In the genomic region with DNA sequence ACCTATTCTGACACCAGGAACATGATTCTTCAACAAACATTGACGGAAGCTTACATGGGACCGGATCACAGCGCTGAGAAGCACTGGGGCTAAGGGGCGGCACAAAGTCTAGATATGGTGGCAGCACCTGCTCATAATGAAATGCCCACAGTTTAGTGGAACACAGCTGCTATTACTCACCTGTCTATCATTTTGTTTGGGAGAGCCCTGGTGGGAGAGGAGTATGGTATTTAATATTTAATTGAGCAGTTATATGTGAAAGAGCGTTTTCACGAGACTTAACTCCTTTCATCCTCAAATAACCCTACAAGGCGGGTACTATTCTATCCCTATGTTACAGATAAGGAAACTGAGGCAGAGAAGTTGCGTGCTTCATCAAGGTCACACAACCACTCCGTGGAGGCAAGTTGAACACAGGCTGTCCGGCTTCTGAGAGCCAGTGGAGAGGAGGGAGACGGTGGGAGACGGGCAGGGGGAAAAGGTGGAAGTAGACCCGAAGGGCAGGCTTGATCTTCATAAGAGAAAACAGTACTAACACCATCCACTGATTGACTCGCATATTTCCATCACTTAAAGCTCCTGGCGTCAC, we compare ENCODE assay signal across 8 cellular contexts. TPM values are rescaled to one million over a fixed set of nuclear protein-coding genes. Genes with fewer than 3 reads are reported as not detected.
A peak's percentile ranks its signal among the peaks of the same experiment; 100 is the strongest.
DNase-seq lines count a peak whose midpoint lies in the region; ATAC-seq and TF ChIP-seq lines count a peak whose summit lies in the region.

No MANE protein-coding gene starts in this region.

- H3K4me3 ChIP-seq in SK-N-SH (ENCODE audit: low read depth in 2 of 2, low read length in 1 of 2) = peak overlapping the region; percentile 80
- H3K4me3 ChIP-seq in foreskin fibroblast (ENCODE audit: low read depth in 1 of 2, low read length in 2 of 2) = peak overlapping the region; percentile 89 to 99
- peak overlapping the region; percentile 77 for H3K4me3 ChIP-seq in retinal pigment epithelial cell (ENCODE audit: low read length)

- TF ChIP-seq CTCF in SK-N-SH (IDR thresholded peaks at IDR 0.05) (no peak), foreskin fibroblast (IDR thresholded peaks at IDR 0.05; ENCODE audit: low read depth, low read length) (no peak), retinal pigment epithelial cell (conservative IDR thresholded peaks at IDR 0.05; ENCODE audit: low read depth, low read length) (no peak)

- H3K9me3 Mint-ChIP-seq in activated CD4-positive, alpha-beta T cell treated with anti-CD3 and anti-CD28 coated beads for 36 hours (ENCODE audit: low read depth) = no peaks in the 10 kb centered on the region

- peak overlapping the region; percentile 88 for H3K4me3 Mint-ChIP-seq in activated CD4-positive, alpha-beta T cell treated with anti-CD3 and anti-CD28 coated beads for 36 hours

- peaks cover 40% of the 10 kb centered on the region for H3K79me2 ChIP-seq in SK-N-SH (ENCODE audit: insufficient read depth)

- peaks cover 6% of the 10 kb centered on the region for H3F3A ChIP-seq in SK-N-SH (replicated peaks; ENCODE audit: insufficient read depth)

- H3K36me3 ChIP-seq in SK-N-SH (replicated peaks in 1 of 2; ENCODE audit: control insufficient read depth in 1 of 2, insufficient read depth in 2 of 2, low read length in 1 of 2) = peaks cover 5 to 16% of the 10 kb centered on the region in 2 experiments

- ATAC-seq in activated CD4-positive, alpha-beta T cell treated with anti-CD3 and anti-CD28 coated beads for 36 hours = peak; percentile 31
- peak; percentile 11 for ATAC-seq in HG02970 (IDR thresholded peaks at IDR 0.05; ENCODE audit: low FRiP score, unreplicated experiment)

- no peaks in the 10 kb centered on the region for H3K27me3 Mint-ChIP-seq in activated CD4-positive, alpha-beta T cell treated with anti-CD3 and anti-CD28 coated beads for 36 hours

- H3K4me1 Mint-ChIP-seq in activated CD4-positive, alpha-beta T cell treated with anti-CD3 and anti-CD28 coated beads for 36 hours = peaks cover 42% of the 10 kb centered on the region

- H3K27me3 ChIP-seq in SK-N-SH (ENCODE audit: insufficient read depth) = no peaks in the 10 kb centered on the region

- peak overlapping the region; percentile 96 for H2AFZ ChIP-seq in SK-N-SH (ENCODE audit: low read depth)

- no peak for TF ChIP-seq RAD21 in SK-N-SH (IDR thresholded peaks at IDR 0.05; ENCODE audit: low read length)

- H3K36me3 Mint-ChIP-seq in activated CD4-positive, alpha-beta T cell treated with anti-CD3 and anti-CD28 coated beads for 36 hours (ENCODE audit: low read depth) = peaks cover 17% of the 10 kb centered on the region

- H3K4me1 ChIP-seq in SK-N-SH (ENCODE audit: control insufficient read depth in 1 of 2, insufficient read depth in 2 of 2, low read depth in 1 of 2, low read length in 1 of 2) = peaks cover 0 to 14% of the 10 kb centered on the region in 2 experiments; a peak in 3 of 4 replicates

- no peak for TF ChIP-seq EP300 in SK-N-SH (IDR thresholded peaks at IDR 0.05; ENCODE audit: borderline replicate concordance in 1 of 2, low read depth in 1 of 2, low read length in 1 of 2)

- CTCF ChIA-PET in activated CD4-positive, alpha-beta T cell treated with anti-CD3 and anti-CD28 coated beads for 36 hours (lab: Charles Lee) = interaction anchor here (0.7 to 0.9 kb wide), 3 partner anchors 170 to 847 kb away, joined by 3 to 5 read pairs (median 3); a partner anchor contains a TSS
- CTCF ChIA-PET in SK-N-SH (lab: Yijun Ruan, JAX) = interaction anchor here (0.9 to 1.0 kb wide), 2 partner anchors 45 to 64 kb away, joined by 3 read pairs; no protein-coding TSS in a partner anchor

- no peaks in the 10 kb centered on the region for H3K9me3 ChIP-seq in SK-N-SH

- H3K4me2 ChIP-seq in SK-N-SH = peak overlapping the region; percentile 80

- H3K9me2 ChIP-seq in SK-N-SH = no peaks in the 10 kb centered on the region

- WGBS in SK-N-SH (ENCODE audit: low lambda C conversion rate) = 47% methylated on average over 15 of the region's 15 CpGs

- H3K27ac ChIP-seq in SK-N-SH (ENCODE audit: low read depth in 2 of 2, low read length in 1 of 2) = peak overlapping the region; percentile 90 to 97; a peak in 3 of 4 replicates

- H3K9ac ChIP-seq in SK-N-SH = peak overlapping the region; percentile 92

- DNase-seq in activated CD4-positive, alpha-beta T cell treated with anti-CD3 and anti-CD28 coated beads for 36 hours = no peak
- no peak for DNase-seq in activated CD4-positive, alpha-beta T cell treated with anti-CD3 and anti-CD28 coated beads, Interleukin-2, amount 50 U/mL, for 48 hours
- DNase-seq in SK-N-SH = no peak
- no peak for DNase-seq in foreskin fibroblast
- no peak for DNase-seq in retinal pigment epithelial cell (ENCODE audit: low read depth)
- DNase-seq in NCI-H345 (lab: John Stamatoyannopoulos, UW) = no peak
- no peak for DNase-seq in mesenteric fat pad (ENCODE audit: low spot score)

- POLR2A ChIA-PET in activated CD4-positive, alpha-beta T cell treated with anti-CD3 and anti-CD28 coated beads for 36 hours (lab: Charles Lee) = interaction anchor here (1.7 kb wide), 1 partner anchor 190 kb away, joined by 11 read pairs; a partner anchor contains a TSS
- POLR2A ChIA-PET in SK-N-SH (lab: Yijun Ruan, JAX) = no interaction called here

- H4K20me1 ChIP-seq in SK-N-SH (ENCODE audit: insufficient read depth) = no peaks in the 10 kb centered on the region

- H3K27ac Mint-ChIP-seq in activated CD4-positive, alpha-beta T cell treated with anti-CD3 and anti-CD28 coated beads for 36 hours = peak overlapping the region; percentile 99

- intact Hi-C loops in activated CD4-positive, alpha-beta T cell treated with anti-CD3 and anti-CD28 coated beads for 36 hours (cut with DNase I, micrococcal nuclease) = loop anchor here (1.0 to 2.0 kb wide), 10 partner anchors 67 to 885 kb away; a partner anchor contains a TSS

TF ChIP-seq in SK-N-SH, 30 proteins besides CTCF, POLR2A, EP300 and RAD21:
- TF ChIP-seq, protein P1, sequence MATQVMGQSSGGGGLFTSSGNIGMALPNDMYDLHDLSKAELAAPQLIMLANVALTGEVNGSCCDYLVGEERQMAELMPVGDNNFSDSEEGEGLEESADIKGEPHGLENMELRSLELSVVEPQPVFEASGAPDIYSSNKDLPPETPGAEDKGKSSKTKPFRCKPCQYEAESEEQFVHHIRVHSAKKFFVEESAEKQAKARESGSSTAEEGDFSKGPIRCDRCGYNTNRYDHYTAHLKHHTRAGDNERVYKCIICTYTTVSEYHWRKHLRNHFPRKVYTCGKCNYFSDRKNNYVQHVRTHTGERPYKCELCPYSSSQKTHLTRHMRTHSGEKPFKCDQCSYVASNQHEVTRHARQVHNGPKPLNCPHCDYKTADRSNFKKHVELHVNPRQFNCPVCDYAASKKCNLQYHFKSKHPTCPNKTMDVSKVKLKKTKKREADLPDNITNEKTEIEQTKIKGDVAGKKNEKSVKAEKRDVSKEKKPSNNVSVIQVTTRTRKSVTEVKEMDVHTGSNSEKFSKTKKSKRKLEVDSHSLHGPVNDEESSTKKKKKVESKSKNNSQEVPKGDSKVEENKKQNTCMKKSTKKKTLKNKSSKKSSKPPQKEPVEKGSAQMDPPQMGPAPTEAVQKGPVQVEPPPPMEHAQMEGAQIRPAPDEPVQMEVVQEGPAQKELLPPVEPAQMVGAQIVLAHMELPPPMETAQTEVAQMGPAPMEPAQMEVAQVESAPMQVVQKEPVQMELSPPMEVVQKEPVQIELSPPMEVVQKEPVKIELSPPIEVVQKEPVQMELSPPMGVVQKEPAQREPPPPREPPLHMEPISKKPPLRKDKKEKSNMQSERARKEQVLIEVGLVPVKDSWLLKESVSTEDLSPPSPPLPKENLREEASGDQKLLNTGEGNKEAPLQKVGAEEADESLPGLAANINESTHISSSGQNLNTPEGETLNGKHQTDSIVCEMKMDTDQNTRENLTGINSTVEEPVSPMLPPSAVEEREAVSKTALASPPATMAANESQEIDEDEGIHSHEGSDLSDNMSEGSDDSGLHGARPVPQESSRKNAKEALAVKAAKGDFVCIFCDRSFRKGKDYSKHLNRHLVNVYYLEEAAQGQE (IDR thresholded peaks at IDR 0.05; ENCODE audit: low read depth, low read length) = no peak
- TF ChIP-seq, protein P2, sequence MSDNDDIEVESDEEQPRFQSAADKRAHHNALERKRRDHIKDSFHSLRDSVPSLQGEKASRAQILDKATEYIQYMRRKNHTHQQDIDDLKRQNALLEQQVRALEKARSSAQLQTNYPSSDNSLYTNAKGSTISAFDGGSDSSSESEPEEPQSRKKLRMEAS (IDR thresholded peaks at IDR 0.05; ENCODE audit: low read depth) = no peak
- TF ChIP-seq TEAD4 (IDR thresholded peaks at IDR 0.05; ENCODE audit: borderline replicate concordance, insufficient read depth) (no peak), JUND (IDR thresholded peaks at IDR 0.05) (no peak), GATA2 (CRISPR knock-in tag; IDR thresholded peaks at IDR 0.05) (no peak), FOSL2 (IDR thresholded peaks at IDR 0.05; ENCODE audit: borderline replicate concordance, low read depth) (no peak), TAF1 (IDR thresholded peaks at IDR 0.05; ENCODE audit: borderline replicate concordance, low read depth, low read length) (no peak), POLR2AphosphoS5 (IDR thresholded peaks at IDR 0.05; ENCODE audit: low read depth, low read length) (no peak), ELF1 (IDR thresholded peaks at IDR 0.05) (no peak), NFIC (IDR thresholded peaks at IDR 0.05; ENCODE audit: borderline replicate concordance) (no peak), RFX5 (IDR thresholded peaks at IDR 0.05; ENCODE audit: low read length) (no peak), NRF1 (IDR thresholded peaks at IDR 0.05; ENCODE audit: low read depth, low read length) (no peak), FOXM1 (IDR thresholded peaks at IDR 0.05; ENCODE audit: low read depth) (no peak)
- TF ChIP-seq, protein P3, sequence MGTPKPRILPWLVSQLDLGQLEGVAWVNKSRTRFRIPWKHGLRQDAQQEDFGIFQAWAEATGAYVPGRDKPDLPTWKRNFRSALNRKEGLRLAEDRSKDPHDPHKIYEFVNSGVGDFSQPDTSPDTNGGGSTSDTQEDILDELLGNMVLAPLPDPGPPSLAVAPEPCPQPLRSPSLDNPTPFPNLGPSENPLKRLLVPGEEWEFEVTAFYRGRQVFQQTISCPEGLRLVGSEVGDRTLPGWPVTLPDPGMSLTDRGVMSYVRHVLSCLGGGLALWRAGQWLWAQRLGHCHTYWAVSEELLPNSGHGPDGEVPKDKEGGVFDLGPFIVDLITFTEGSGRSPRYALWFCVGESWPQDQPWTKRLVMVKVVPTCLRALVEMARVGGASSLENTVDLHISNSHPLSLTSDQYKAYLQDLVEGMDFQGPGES (IDR thresholded peaks at IDR 0.05; ENCODE audit: low read depth, low read length) = no peak

RNA-seq across cellular contexts. Expression of a gene that starts 0.8 kb away (rescaled TPM):
- total RNA-seq in activated CD4-positive, alpha-beta T cell treated with anti-CD3 and anti-CD28 coated beads for 36 hours = 10 to 100 TPM; 36.5 to 46.7 TPM
- polyA plus RNA-seq in SK-N-SH (2012; rRNA removed) = 15.7 and 21.0 TPM in 2 replicates
- 23.2 and 27.4 TPM in 2 replicates for polyA plus RNA-seq in SK-N-SH (2012; cell fraction: cytosol; rRNA removed)
- polyA plus RNA-seq in SK-N-SH (2012; cell fraction: nucleus; rRNA removed) = 6.3 and 18.2 TPM in 2 replicates
- 36.6 TPM for total RNA-seq in mesenteric fat pad
